In the genomic region with DNA sequence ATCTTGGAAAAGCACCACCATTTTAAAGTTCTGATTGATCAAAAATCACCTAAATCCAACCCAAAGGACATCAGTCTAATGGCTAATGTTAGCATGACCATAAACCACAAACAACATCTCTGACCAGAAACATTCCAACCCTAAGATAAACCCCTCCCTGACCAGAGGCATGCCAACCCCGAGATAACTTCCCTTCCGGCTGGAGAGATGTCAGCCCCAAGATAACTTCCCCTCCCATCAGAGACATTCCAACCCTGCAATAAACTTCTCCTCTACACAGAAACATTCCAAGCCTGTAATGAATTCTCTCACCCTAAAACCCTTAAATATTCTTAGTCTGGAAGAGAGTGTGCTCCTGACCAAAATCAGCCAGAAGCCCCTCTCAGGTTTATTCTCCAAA, we compare ENCODE assay signal across 18 cellular contexts.
DNase-seq lines count a peak whose midpoint lies in the region; ATAC-seq and TF ChIP-seq lines count a peak whose summit lies in the region.
"Had no signal": no experiment of that assay in that cellular context is flagged by ENCODE, and none has a peak within 500 bp of the region (broad histone marks: within the 10 kb centered on the region; RNA-seq: fewer than 3 reads in every experiment).

No MANE protein-coding gene starts in this region.

- peaks cover 2% of the 10 kb centered on the region for H3K9me3 Mint-ChIP-seq in activated CD8-positive, alpha-beta T cell treated with anti-CD3 and anti-CD28 coated beads for 36 hours

- no peak overlapping the region for H3K4me2 ChIP-seq in smooth muscle cell
- H3K4me2 ChIP-seq: KMS-11 had no signal

- H3K36me3 Mint-ChIP-seq in activated CD8-positive, alpha-beta T cell treated with anti-CD3 and anti-CD28 coated beads for 36 hours (ENCODE audit: low read depth), result no peaks in the 10 kb centered on the region
- H3K36me3 Mint-ChIP-seq: CD4-positive, CD25-positive, alpha-beta regulatory T cell; CD8-positive, alpha-beta memory T cell had no signal

- H3K4me3 ChIP-seq in mesodermal cell (ENCODE audit: extremely low read depth, insufficient read depth, low read length, poor library complexity, severe bottlenecking) (no peak overlapping the region), smooth muscle cell (no peak overlapping the region)

- H3K36me3 ChIP-seq in mesodermal cell (ENCODE audit: control insufficient read depth, insufficient read depth, low read length) (no peaks in the 10 kb centered on the region), smooth muscle cell (ENCODE audit: low read depth) (peaks cover 5% of the 10 kb centered on the region)
- H3K36me3 ChIP-seq: BE2C had no signal

- POLR2A ChIA-PET in activated CD8-positive, alpha-beta T cell treated with anti-CD3 and anti-CD28 coated beads for 36 hours (lab: Charles Lee), result no interaction called here

- ATAC-seq in GM19035 (IDR thresholded peaks at IDR 0.05; ENCODE audit: unreplicated experiment), result no peak
- no peak for ATAC-seq in activated CD8-positive, alpha-beta T cell treated with anti-CD3 and anti-CD28 coated beads for 36 hours
- ATAC-seq in HG03045 (IDR thresholded peaks at IDR 0.05; ENCODE audit: unreplicated experiment), result no peak

- H3K27me3 ChIP-seq in smooth muscle cell (ENCODE audit: low read depth), result no peaks in the 10 kb centered on the region
- H3K27me3 ChIP-seq: BE2C had no signal

- no peak overlapping the region for H3K4me3 Mint-ChIP-seq in activated CD8-positive, alpha-beta T cell treated with anti-CD3 and anti-CD28 coated beads for 36 hours
- H3K4me3 Mint-ChIP-seq: CD4-positive, CD25-positive, alpha-beta regulatory T cell; CD8-positive, alpha-beta memory T cell had no signal

- no peak overlapping the region for H3K27ac Mint-ChIP-seq in activated CD8-positive, alpha-beta T cell treated with anti-CD3 and anti-CD28 coated beads for 36 hours
- H3K27ac Mint-ChIP-seq: CD4-positive, CD25-positive, alpha-beta regulatory T cell; CD8-positive, alpha-beta memory T cell had no signal

- WGBS in mesodermal cell (ENCODE audit: insufficient coverage in 2 of 2), 2 experiments, result 56 to 82% methylated on average over 2 of the region's 2 CpGs
- 13% methylated on average over 2 of the region's 2 CpGs for WGBS in smooth muscle cell (ENCODE audit: low lambda C conversion rate)

- no peaks in the 10 kb centered on the region for H3K27me3 Mint-ChIP-seq in activated CD8-positive, alpha-beta T cell treated with anti-CD3 and anti-CD28 coated beads for 36 hours
- H3K27me3 Mint-ChIP-seq: CD4-positive, CD25-positive, alpha-beta regulatory T cell; CD8-positive, alpha-beta memory T cell had no signal

- intact Hi-C loops in activated CD8-positive, alpha-beta T cell treated with anti-CD3 and anti-CD28 coated beads for 36 hours (cut with micrococcal nuclease), result no loop called here

- H3K4me1 Mint-ChIP-seq in activated CD8-positive, alpha-beta T cell treated with anti-CD3 and anti-CD28 coated beads for 36 hours (ENCODE audit: low read depth), result no peaks in the 10 kb centered on the region
- H3K4me1 Mint-ChIP-seq: CD4-positive, CD25-positive, alpha-beta regulatory T cell; CD8-positive, alpha-beta memory T cell had no signal

- H4K20me1 ChIP-seq in smooth muscle cell (ENCODE audit: low read depth), result no peaks in the 10 kb centered on the region

- no peaks in the 10 kb centered on the region for H3K79me2 ChIP-seq in smooth muscle cell (ENCODE audit: low read depth)

- peak overlapping the region; percentile 67 for H3K27ac ChIP-seq in mesodermal cell (ENCODE audit: low read depth, low read length, severe bottlenecking)
- H3K27ac ChIP-seq in smooth muscle cell (ENCODE audit: low read depth), result no peak overlapping the region
- H3K27ac ChIP-seq in substantia nigra (ENCODE audit: low read depth, low read length, poor library complexity, severe bottlenecking), result no peak overlapping the region
- H3K27ac ChIP-seq: KMS-11 had no signal

- peaks cover 16% of the 10 kb centered on the region for H3K9me3 ChIP-seq in mesodermal cell (ENCODE audit: control insufficient read depth, low read length)
- H3K9me3 ChIP-seq in smooth muscle cell (replicated peaks; ENCODE audit: low read depth), result no peaks in the 10 kb centered on the region
- H3K9me3 ChIP-seq: BE2C had no signal

- no peaks in the 10 kb centered on the region for H3F3A ChIP-seq in smooth muscle cell (ENCODE audit: low read depth)

- H2AFZ ChIP-seq in smooth muscle cell (ENCODE audit: low read depth), result peak overlapping the region; percentile 18

- TF ChIP-seq CTCF in smooth muscle cell (IDR thresholded peaks at IDR 0.05; ENCODE audit: borderline replicate concordance, insufficient read depth, poor library complexity, severe bottlenecking), result no peak
- no peak for TF ChIP-seq CTCF in activated CD8-positive, alpha-beta T cell treated with anti-CD3 and anti-CD28 coated beads for 36 hours (IDR thresholded peaks at IDR 0.05)

- CTCF ChIA-PET in activated CD8-positive, alpha-beta T cell treated with anti-CD3 and anti-CD28 coated beads for 36 hours (lab: Charles Lee), result no interaction called here

- DNase-seq in ELR (ENCODE audit: low read depth), result peak; percentile 12
- DNase-seq in amniotic epithelial cell (ENCODE audit: low read depth), result peak; percentile 27
- no peak for DNase-seq in smooth muscle cell (lab: John Stamatoyannopoulos, UW; ENCODE audit: unreplicated experiment)
- no peak for DNase-seq in substantia nigra (lab: John Stamatoyannopoulos, UW)
- no peak for DNase-seq in activated CD8-positive, alpha-beta T cell treated with anti-CD3 and anti-CD28 coated beads for 36 hours
- DNase-seq: ACHN; BE2C; C1 segment of cervical spinal cord; CD4-positive, CD25-positive, alpha-beta regulatory T cell; CD8-positive, alpha-beta memory T cell; COR-L47; DMS 273 treated with DMSO at 0.1 percent for 48 hours; GOT3; H7 had no signal

- no peak overlapping the region for H3K9ac ChIP-seq in smooth muscle cell (ENCODE audit: low read depth)
- H3K9ac ChIP-seq: KMS-11 had no signal

- H3K4me1 ChIP-seq in mesodermal cell (ENCODE audit: control insufficient read depth, insufficient read depth, low read length, poor library complexity, severe bottlenecking) (no peaks in the 10 kb centered on the region), smooth muscle cell (ENCODE audit: low read depth) (no peaks in the 10 kb centered on the region)
- H3K4me1 ChIP-seq: BE2C had no signal

Comparison
In these comparisons a context has a peak if more than half of its experiments do, and no peak if none do; other contexts are left out.
1. DNase-seq: peak in ELR (single experiment) and amniotic epithelial cell (single experiment); none in smooth muscle cell (single experiment), substantia nigra (0 of 49) and activated CD8-positive, alpha-beta T cell treated with anti-CD3 and anti-CD28 coated beads for 36 hours (single experiment).